ENCODE assay signal across 8 cellular contexts in genomic region chr5:171450423-171451246, GRCh38. TPM values are rescaled to one million over a fixed set of nuclear protein-coding genes. Genes with fewer than 3 reads are reported as not detected.
DNase-seq lines count a peak whose midpoint lies in the region; ATAC-seq and TF ChIP-seq lines count a peak whose summit lies in the region.

No MANE protein-coding gene starts in this region.

- peak overlapping the region; percentile 59 for H3K4me2 ChIP-seq in IMR-90 (ENCODE audit: low read depth, low read length)

- WGBS in IMR-90 (ENCODE audit: extremely low coverage in 2 of 2, insufficient read length in 1 of 2), 2 experiments: 10% methylated on average over 4 of the region's 82 CpGs; no CpG with 5 or more reads in 1 of the 2 experiments

- peak overlapping the region; percentile 66; the same call in 1 of the 2 replicates for H3K18ac ChIP-seq in IMR-90 (ENCODE audit: low read depth, low read length)

- dilution Hi-C loops in IMR-90 (cut with HindIII; ENCODE audit: low sequenced_read_pairs, unreplicated experiment): no loop called here

- peak overlapping the region; percentile 42; the same call in 1 of the 2 replicates for H2AK5ac ChIP-seq in IMR-90 (ENCODE audit: low read depth, low read length)

- H3K27ac ChIP-seq in IMR-90 (ENCODE audit: insufficient read depth, low read length): peak overlapping the region; percentile 90

- H4K8ac ChIP-seq in IMR-90 (ENCODE audit: low read depth in 2 of 2, low read length in 2 of 2): peak overlapping the region; percentile 82 to 89; a peak in 3 of 4 replicates

- H3K4me3 ChIP-seq in IMR-90 (ENCODE audit: insufficient read depth, low read depth, low read length): peak overlapping the region; percentile 51
- peak overlapping the region; percentile 7 for H3K4me3 ChIP-seq in astrocyte of the spinal cord (ENCODE audit: low read depth, low read length)

- peak overlapping the region; percentile 74; the same call in 2 of the 3 replicates for H2BK15ac ChIP-seq in IMR-90 (ENCODE audit: low read depth, low read length)

- H4K20me1 ChIP-seq in IMR-90 (ENCODE audit: insufficient read depth, low read length): no peaks in the 10 kb centered on the region

- no peak overlapping the region for H3K14ac ChIP-seq in IMR-90 (replicated peaks; ENCODE audit: low read depth, low read length)

- DNase-seq in A172 (ENCODE audit: low spot score) (peak; percentile 67), IMR-90 (peak; percentile 73), astrocyte of the spinal cord (ENCODE audit: low read depth, low spot score) (peak; percentile 81), islet precursor cell (peak; percentile 89), inferior parietal cortex (ENCODE audit: extremely low spot score) (no peak), NCI-H2171 (lab: John Stamatoyannopoulos, UW) (no peak), NCI-H446 (lab: John Stamatoyannopoulos, UW) (no peak)
- peak; percentile 17 for DNase-seq in stimulated activated CD4-positive, alpha-beta T cell treated with anti-CD3 and anti-CD28 coated beads, Interleukin-4, amount 100 ng/mL, for 1 hour

- peak overlapping the region; percentile 91 for H2BK5ac ChIP-seq in IMR-90 (ENCODE audit: low read depth, low read length, poor library complexity, severe bottlenecking)

- H3K4me1 ChIP-seq in IMR-90 (ENCODE audit: control insufficient read depth, insufficient read depth, low read length): peaks cover 7% of the 10 kb centered on the region; the same call in 1 of the 2 replicates

- peak; percentile 38; the same call in 1 of the 2 replicates for TF ChIP-seq POLR2A in IMR-90 (IDR thresholded peaks at IDR 0.05; ENCODE audit: low read depth, low read length)

- no peak for TF ChIP-seq CTCF in IMR-90 (conservative IDR thresholded peaks at IDR 0.05; ENCODE audit: low read depth, low read length)
- TF ChIP-seq CTCF in astrocyte of the spinal cord (IDR thresholded peaks at IDR 0.05; ENCODE audit: low read depth, low read length): no peak

- peak overlapping the region; percentile 96 for H2AFZ ChIP-seq in IMR-90 (replicated peaks; ENCODE audit: low read length, poor library complexity)

- no peak overlapping the region for H3K23ac ChIP-seq in IMR-90 (ENCODE audit: low read depth, low read length)

- peak overlapping the region; percentile 92 for H4K91ac ChIP-seq in IMR-90 (ENCODE audit: insufficient read depth, low read depth, low read length)

- no peak overlapping the region for H2BK20ac ChIP-seq in IMR-90 (ENCODE audit: low read depth, low read length)

- H3K79me1 ChIP-seq in IMR-90 (ENCODE audit: low read depth in 1 of 2, low read length in 2 of 2): no peaks in the 10 kb centered on the region

- in situ Hi-C loops in IMR-90 (cut with MboI; ENCODE audit: low sequenced_read_pairs) (no loop called here), astrocyte of the spinal cord (cut with HindIII; ENCODE audit: low sequenced_read_pairs) (no loop called here)

- no peaks in the 10 kb centered on the region; the same call in 1 of the 2 replicates for H3K27me3 ChIP-seq in IMR-90 (ENCODE audit: control insufficient read depth, insufficient read depth, low read length)

- POLR2A ChIA-PET in IMR-90 (lab: Charles Lee; ENCODE audit: unreplicated experiment): no interaction called here

- H2AK9ac ChIP-seq in IMR-90 (replicated peaks; ENCODE audit: low read depth, low read length, poor library complexity): no peak overlapping the region

- TF ChIP-seq RAD21 in IMR-90 (IDR thresholded peaks at IDR 0.05; ENCODE audit: low read length): no peak

- peaks cover 4% of the 10 kb centered on the region; the same call in 1 of the 2 replicates for H3K9me1 ChIP-seq in IMR-90 (ENCODE audit: insufficient read depth, low read length)

- peak overlapping the region; percentile 66; the same call in 1 of the 2 replicates for H3K9ac ChIP-seq in IMR-90 (ENCODE audit: low read depth, low read length)

- CTCF ChIA-PET in IMR-90 (lab: Yijun Ruan, JAX): no interaction called here

- peak overlapping the region; percentile 91 for H2BK120ac ChIP-seq in IMR-90 (ENCODE audit: low read depth, low read length)

- intact Hi-C loops in IMR-90 (cut with micrococcal nuclease): loop anchor here (2.0 kb wide), 1 partner anchor 70 kb away; no protein-coding TSS in a partner anchor

- peak overlapping the region; percentile 76 for H4K5ac ChIP-seq in IMR-90 (ENCODE audit: low read depth, low read length)

- peak overlapping the region; percentile 87 for H3K4ac ChIP-seq in IMR-90 (ENCODE audit: low read depth, low read length)

- peak; percentile 91 for ATAC-seq in IMR-90 (ENCODE audit: low read depth)

- no peaks in the 10 kb centered on the region for H3K36me3 ChIP-seq in IMR-90 (ENCODE audit: control insufficient read depth, insufficient read depth, low read length)

- BruUV-seq in IMR-90 (replicated peaks; lab: Mats Ljungman, UMichigan): no TSS peak

- H3K56ac ChIP-seq in IMR-90 (ENCODE audit: extremely low read depth, insufficient read depth, low read length): 0 out of 2 replicates have a peak overlapping the region, but pooled peaks have one; percentile 19

- H3K9me3 ChIP-seq in IMR-90 (ENCODE audit: control insufficient read depth, insufficient read depth, low read length): no peaks in the 10 kb centered on the region

TF ChIP-seq in IMR-90, 13 proteins besides CTCF, POLR2A, EP300 and RAD21:
- no peak for TF ChIP-seq CEBPB (IDR thresholded peaks at IDR 0.05; ENCODE audit: low read depth, low read length)
- TF ChIP-seq MAFK (IDR thresholded peaks at IDR 0.05; ENCODE audit: low read depth, low read length): no peak
- TF ChIP-seq NFE2L2 (IDR thresholded peaks at IDR 0.05; ENCODE audit: low read depth, low read length): 0 out of 2 replicates have a peak, but pooled peaks have one; percentile 31
- no peak for TF ChIP-seq SMC3 (IDR thresholded peaks at IDR 0.05; ENCODE audit: low read depth, low read length)
- peak; percentile 31 for TF ChIP-seq RCOR1 (IDR thresholded peaks at IDR 0.05; ENCODE audit: insufficient replicate concordance, low read length)
- TF ChIP-seq BHLHE40 (IDR thresholded peaks at IDR 0.05; ENCODE audit: low read depth, low read length): 0 out of 2 replicates have a peak, but pooled peaks have one; percentile 34
- TF ChIP-seq RFX5 (IDR thresholded peaks at IDR 0.05; ENCODE audit: low read depth, low read length): no peak
- peak; percentile 40; the same call in 1 of the 2 replicates for TF ChIP-seq FOS (IDR thresholded peaks at IDR 0.05; ENCODE audit: low read depth, low read length)
- TF ChIP-seq CHD1 (IDR thresholded peaks at IDR 0.05; ENCODE audit: low read depth, low read length): no peak
- peak; percentile 84; the same call in 1 of the 2 replicates for TF ChIP-seq MAZ (IDR thresholded peaks at IDR 0.05; ENCODE audit: borderline replicate concordance, low read depth, low read length)

RNA-seq across cellular contexts. Expression of gene FGF18, which starts 31.2 kb away (rescaled TPM):
- 0.14 and 1.1 TPM in 2 replicates for total RNA-seq in A172 (2014; rRNA removed; shearing (Covaris generic))
- under 0.01 TPM in 1 of 2 replicates, not detected in the other for total RNA-seq in IMR-90 (2012; rRNA removed)
- polyA plus RNA-seq in IMR-90 (2012; rRNA removed): 0.15 and 0.22 TPM in 2 replicates
- polyA plus RNA-seq in IMR-90 (2012; cell fraction: cytosol; rRNA removed): 0.11 TPM in 1 of 2 replicates, not detected in the other
- polyA plus RNA-seq in IMR-90 (2012; cell fraction: nucleus; rRNA removed; ENCODE audit: low replicate concordance): 0.65 and 0.67 TPM in 2 replicates

Comparison
In these comparisons a context has a peak if more than half of its experiments do, and no peak if none do; other contexts are left out.
1. DNase-seq: peak in A172 (single experiment), IMR-90 (single experiment), astrocyte of the spinal cord (single experiment), islet precursor cell (single experiment) and stimulated activated CD4-positive, alpha-beta T cell treated with anti-CD3 and anti-CD28 coated beads, Interleukin-4, amount 100 ng/mL, for 1 hour (single experiment); none in inferior parietal cortex (single experiment), NCI-H2171 (single experiment) and NCI-H446 (0 of 2).